Comparison of ENCODE assay signal across 1 cellular context in genomic region chr14:20546877-20547276, GRCh38.
TF ChIP-seq lines count a peak whose summit lies in the region.

No MANE protein-coding gene starts in this region.

TF ChIP-seq in HepG2, 621 proteins besides CTCF, POLR2A, EP300 and RAD21:
- TF ChIP-seq TP53 (CRISPR knock-in tag; conservative IDR thresholded peaks at IDR 0.05) (no peak), NFKBIZ (CRISPR knock-in tag; IDR thresholded peaks at IDR 0.05) (no peak), THAP7 (CRISPR knock-in tag; IDR thresholded peaks at IDR 0.05) (no peak)
